In genomic region chr10:31192475-31192874, GRCh38 we compare ENCODE assay signal across 6 cellular contexts.
"Had no signal": no experiment of that assay in that cellular context is flagged by ENCODE, and none has a peak within 500 bp of the region (broad histone marks: within the 10 kb centered on the region; RNA-seq: fewer than 3 reads in every experiment).

No MANE protein-coding gene starts in this region.

- H3K27ac ChIP-seq: HL-60 had no signal

- DNase-seq: IMR-90, KBM-7, KG1 had no signal

- ATAC-seq: HepG2 had no signal

- FAIRE-seq: HepG2, HTR-8/SVneo had no signal
